13 cellular contexts compared by ENCODE assay signal in genomic region chr16:57273359-57273758, GRCh38. TPM values are rescaled to one million over a fixed set of nuclear protein-coding genes. Genes with fewer than 3 reads are reported as not detected.
"Had no signal": no experiment of that assay in that cellular context is flagged by ENCODE, and none has a peak within 500 bp of the region (broad histone marks: within the 10 kb centered on the region; RNA-seq: fewer than 3 reads in every experiment).

No MANE protein-coding gene starts in this region.

- H3K27ac ChIP-seq: parathyroid adenoma had no signal

- H3K27ac Mint-ChIP-seq: activated B cell treated with CpG ODN at 0.5 μM for 24 hours; activated naive CD4-positive, alpha-beta T cell treated with anti-CD3 and anti-CD28 coated beads, Interleukin-2, amount 50 U/mL, for 24 hours; activated T-helper 2 cell treated with anti-CD3 and anti-CD28 coated beads, Interferon-gamma antibody, Interleukin-2, Interleukin-4, amounts not matched to agents 10 μg/mL and 5 μg/mL and 100 μg/mL, durations not matched to agents 14 hours and 24 hours and 36 hours; brain; mesothelial cell of epicardium; stimulated activated memory B cell treated with anti-CD40 and anti-IgM and Interleukin-4, amounts not matched to agents 10 μg/mL and 1 μg/mL and 100 μg/mL, for 72 hours; T-helper 17 cell had no signal

- H3K4me3 Mint-ChIP-seq: activated B cell treated with CpG ODN at 0.5 μM for 24 hours; activated naive CD4-positive, alpha-beta T cell treated with anti-CD3 and anti-CD28 coated beads, Interleukin-2, amount 50 U/mL, for 24 hours; brain; mesothelial cell of epicardium; stimulated activated memory B cell treated with anti-CD40 and anti-IgM and Interleukin-4, amounts not matched to agents 10 μg/mL and 1 μg/mL and 100 μg/mL, for 72 hours; T-helper 17 cell had no signal

- DNase-seq: activated B cell treated with CpG ODN at 0.5 μM for 24 hours, foreskin melanocyte, head of caudate nucleus, retina, small intestine, T-helper 17 cell, trophoblast cell had no signal

- H2AFZ ChIP-seq: parathyroid adenoma had no signal

- H3K9me3 Mint-ChIP-seq: activated B cell treated with CpG ODN at 0.5 μM for 24 hours; activated naive CD4-positive, alpha-beta T cell treated with anti-CD3 and anti-CD28 coated beads, Interleukin-2, amount 50 U/mL, for 24 hours; activated T-helper 2 cell treated with anti-CD3 and anti-CD28 coated beads, Interferon-gamma antibody, Interleukin-2, Interleukin-4, amounts not matched to agents 10 μg/mL and 5 μg/mL and 100 μg/mL, durations not matched to agents 14 hours and 24 hours and 36 hours; mesothelial cell of epicardium; stimulated activated memory B cell treated with anti-CD40 and anti-IgM and Interleukin-4, amounts not matched to agents 10 μg/mL and 1 μg/mL and 100 μg/mL, for 72 hours had no signal

- H3K36me3 Mint-ChIP-seq: activated naive CD4-positive, alpha-beta T cell treated with anti-CD3 and anti-CD28 coated beads, Interleukin-2, amount 50 U/mL, for 24 hours; brain; mesothelial cell of epicardium; stimulated activated memory B cell treated with anti-CD40 and anti-IgM and Interleukin-4, amounts not matched to agents 10 μg/mL and 1 μg/mL and 100 μg/mL, for 72 hours had no signal

- H3K79me2 ChIP-seq: parathyroid adenoma had no signal

- H3K9ac ChIP-seq: parathyroid adenoma had no signal

- ATAC-seq: stimulated activated memory B cell treated with anti-CD40 and anti-IgM and Interleukin-4, amounts not matched to agents 10 μg/mL and 1 μg/mL and 100 μg/mL, for 72 hours; T-helper 17 cell had no signal

- H3K27me3 Mint-ChIP-seq: activated naive CD4-positive, alpha-beta T cell treated with anti-CD3 and anti-CD28 coated beads, Interleukin-2, amount 50 U/mL, for 24 hours; brain; stimulated activated memory B cell treated with anti-CD40 and anti-IgM and Interleukin-4, amounts not matched to agents 10 μg/mL and 1 μg/mL and 100 μg/mL, for 72 hours; T-helper 17 cell had no signal

RNA-seq across cellular contexts. Expression of gene PLLP, which starts 11.1 kb away (rescaled TPM):
- total RNA-seq: activated B cell treated with CpG ODN at 0.5 μM for 24 hours had no signal
